In genomic region chr22:48342732-48343131, GRCh38 we compare ENCODE assay signal across 24 cellular contexts.
DNase-seq lines count a peak whose midpoint lies in the region; ATAC-seq, FAIRE-seq and TF ChIP-seq lines count a peak whose summit lies in the region.
"Had no signal": no experiment of that assay in that cellular context is flagged by ENCODE, and none has a peak within 500 bp of the region (broad histone marks: within the 10 kb centered on the region; RNA-seq: fewer than 3 reads in every experiment).

No MANE protein-coding gene starts in this region.

- H3K9ac ChIP-seq in BLaER1 (no peak overlapping the region), kidney (ENCODE audit: low read length in 2 of 2) (no peak overlapping the region)
- H3K9ac ChIP-seq: GM23248 had no signal

- intact Hi-C loops in kidney (cut with DNase I), result no loop called here

- peaks cover 12% of the 10 kb centered on the region for H3K4me1 Mint-ChIP-seq in chondrocyte (ENCODE audit: low read depth)
- H3K4me1 Mint-ChIP-seq: CD4-positive, CD25-positive, alpha-beta regulatory T cell had no signal

- TF ChIP-seq CTCF in chondrocyte (IDR thresholded peaks at IDR 0.05) (no peak), kidney (IDR thresholded peaks at IDR 0.05; ENCODE audit: borderline replicate concordance, extremely low read depth, insufficient read depth) (no peak)

- H3K27me3 Mint-ChIP-seq in chondrocyte (ENCODE audit: low read depth), result peaks cover 13% of the 10 kb centered on the region
- H3K27me3 Mint-ChIP-seq: CD4-positive, CD25-positive, alpha-beta regulatory T cell had no signal

- peak overlapping the region; percentile 73 for H3K4me2 ChIP-seq in BLaER1
- H3K4me2 ChIP-seq: A549 had no signal

- no peak for FAIRE-seq in kidney (lab: Jason Lieb, UNC)
- FAIRE-seq: A549, G401.6, GM12892 had no signal

- no peaks in the 10 kb centered on the region for H3K27me3 ChIP-seq in BLaER1
- H3K27me3 ChIP-seq: BE2C had no signal

- peaks cover 1% of the 10 kb centered on the region for H3K36me3 Mint-ChIP-seq in chondrocyte (ENCODE audit: low read depth)
- H3K36me3 Mint-ChIP-seq: CD4-positive, CD25-positive, alpha-beta regulatory T cell; CD8-positive, alpha-beta T cell had no signal

- no peaks in the 10 kb centered on the region for H3K36me3 ChIP-seq in BLaER1
- no peaks in the 10 kb centered on the region for H3K36me3 ChIP-seq in kidney (ENCODE audit: control insufficient read depth in 1 of 2, insufficient read depth in 2 of 2, low read length in 2 of 2)
- H3K36me3 ChIP-seq: BE2C, HAP-1 had no signal

- H3K9me3 ChIP-seq in BLaER1 (no peaks in the 10 kb centered on the region), kidney (ENCODE audit: control insufficient read depth in 1 of 2, low read length in 2 of 2) (no peaks in the 10 kb centered on the region)
- H3K9me3 ChIP-seq: A549, BE2C, Caco-2, HAP-1 had no signal

- ATAC-seq in GM21723 (IDR thresholded peaks at IDR 0.05; ENCODE audit: unreplicated experiment), result no peak
- ATAC-seq: A549; CD8-positive, alpha-beta T cell had no signal

- H3K27ac ChIP-seq in BLaER1, result no peak overlapping the region
- no peak overlapping the region for H3K27ac ChIP-seq in kidney (ENCODE audit: low read depth in 2 of 2, low read length in 2 of 2)
- H3K27ac ChIP-seq: 22Rv1, C4-2B, GM23248 had no signal

- no peaks in the 10 kb centered on the region for H3K9me3 Mint-ChIP-seq in chondrocyte (ENCODE audit: low read depth)
- H3K9me3 Mint-ChIP-seq: CD4-positive, CD25-positive, alpha-beta regulatory T cell; CD8-positive, alpha-beta T cell had no signal

- H3K4me1 ChIP-seq in BLaER1 (peaks cover 93% of the 10 kb centered on the region), kidney (ENCODE audit: control insufficient read depth in 1 of 2, insufficient read depth in 1 of 2, low read depth in 1 of 2, low read length in 2 of 2) (no peaks in the 10 kb centered on the region)
- H3K4me1 ChIP-seq: BE2C, Caco-2, HAP-1 had no signal

- no peak overlapping the region for H3K27ac Mint-ChIP-seq in chondrocyte (ENCODE audit: unreplicated experiment)
- H3K27ac Mint-ChIP-seq: CD4-positive, CD25-positive, alpha-beta regulatory T cell; CD8-positive, alpha-beta T cell; HFFc6 had no signal

- H4K20me1 ChIP-seq in BLaER1, result no peaks in the 10 kb centered on the region

- no peak overlapping the region for H3K4me3 Mint-ChIP-seq in chondrocyte (ENCODE audit: unreplicated experiment)
- H3K4me3 Mint-ChIP-seq: CD4-positive, CD25-positive, alpha-beta regulatory T cell; CD8-positive, alpha-beta T cell; HFFc6 had no signal

- peak; percentile 31 for DNase-seq in activated effector memory CD4-positive, alpha-beta T cell treated with anti-CD3 and anti-CD28 coated beads, Interleukin-2, amount 50 U/mL, for 16 hours
- DNase-seq in activated effector memory CD4-positive, alpha-beta T cell treated with Interleukin-2 at 50 U/mL for 16 hours, result no peak
- peak; percentile 55 for DNase-seq in chondrocyte (ENCODE audit: low spot score)
- DNase-seq in kidney, result peak; percentile 51
- no peak for DNase-seq in stimulated activated CD4-positive, alpha-beta T cell treated with anti-CD3 and anti-CD28 coated beads, Interleukin-4, amount 100 ng/mL, for 1 hour
- DNase-seq in A172 (ENCODE audit: low spot score), result no peak
- DNase-seq: ACHN; AML-193; BE2C; Caco-2; CD4-positive, CD25-positive, alpha-beta regulatory T cell; CD8-positive, alpha-beta T cell; DMS153; DND-41; GM23248; HFFc6 had no signal

- H3K4me3 ChIP-seq in BLaER1 (no peak overlapping the region), kidney (ENCODE audit: low read length in 2 of 2) (no peak overlapping the region)
- H3K4me3 ChIP-seq: A549, GM23248, HAP-1 had no signal

Comparison
In these comparisons a context has a peak if more than half of its experiments do, and no peak if none do; other contexts are left out.
1. DNase-seq: peak in activated effector memory CD4-positive, alpha-beta T cell treated with anti-CD3 and anti-CD28 coated beads, Interleukin-2, amount 50 U/mL, for 16 hours (single experiment), chondrocyte (single experiment) and kidney (single experiment); none in activated effector memory CD4-positive, alpha-beta T cell treated with Interleukin-2 at 50 U/mL for 16 hours (single experiment), stimulated activated CD4-positive, alpha-beta T cell treated with anti-CD3 and anti-CD28 coated beads, Interleukin-4, amount 100 ng/mL, for 1 hour (single experiment) and A172 (single experiment).